Comparison of ENCODE assay signal across 1 cellular context in genomic region chr17:8441690-8442089, GRCh38.
TF ChIP-seq lines count a peak whose summit lies in the region.

No MANE protein-coding gene starts in this region.

TF ChIP-seq in GM23338, 12 proteins besides CTCF, POLR2A, EP300 and RAD21:
- TF ChIP-seq CREB1 (CRISPR knock-in tag; IDR thresholded peaks at IDR 0.05; ENCODE audit: low read depth) (no peak), ZNF114 (CRISPR knock-in tag; IDR thresholded peaks at IDR 0.05) (no peak), NANOG (IDR thresholded peaks at IDR 0.05; ENCODE audit: borderline replicate concordance) (no peak), EZH2phosphoT487 (IDR thresholded peaks at IDR 0.05; ENCODE audit: unreplicated experiment) (no peak), EZH2 (IDR thresholded peaks at IDR 0.05; ENCODE audit: low read depth, unreplicated experiment) (no peak), STAT1 (IDR thresholded peaks at IDR 0.05; ENCODE audit: unreplicated experiment) (no peak), POLR2AphosphoS5 (IDR thresholded peaks at IDR 0.05; ENCODE audit: low read depth) (no peak), ZNF331 (CRISPR knock-in tag; IDR thresholded peaks at IDR 0.05; ENCODE audit: low read depth) (no peak), JUNB (IDR thresholded peaks at IDR 0.05; ENCODE audit: unreplicated experiment) (no peak)
- TF ChIP-seq, protein P1, sequence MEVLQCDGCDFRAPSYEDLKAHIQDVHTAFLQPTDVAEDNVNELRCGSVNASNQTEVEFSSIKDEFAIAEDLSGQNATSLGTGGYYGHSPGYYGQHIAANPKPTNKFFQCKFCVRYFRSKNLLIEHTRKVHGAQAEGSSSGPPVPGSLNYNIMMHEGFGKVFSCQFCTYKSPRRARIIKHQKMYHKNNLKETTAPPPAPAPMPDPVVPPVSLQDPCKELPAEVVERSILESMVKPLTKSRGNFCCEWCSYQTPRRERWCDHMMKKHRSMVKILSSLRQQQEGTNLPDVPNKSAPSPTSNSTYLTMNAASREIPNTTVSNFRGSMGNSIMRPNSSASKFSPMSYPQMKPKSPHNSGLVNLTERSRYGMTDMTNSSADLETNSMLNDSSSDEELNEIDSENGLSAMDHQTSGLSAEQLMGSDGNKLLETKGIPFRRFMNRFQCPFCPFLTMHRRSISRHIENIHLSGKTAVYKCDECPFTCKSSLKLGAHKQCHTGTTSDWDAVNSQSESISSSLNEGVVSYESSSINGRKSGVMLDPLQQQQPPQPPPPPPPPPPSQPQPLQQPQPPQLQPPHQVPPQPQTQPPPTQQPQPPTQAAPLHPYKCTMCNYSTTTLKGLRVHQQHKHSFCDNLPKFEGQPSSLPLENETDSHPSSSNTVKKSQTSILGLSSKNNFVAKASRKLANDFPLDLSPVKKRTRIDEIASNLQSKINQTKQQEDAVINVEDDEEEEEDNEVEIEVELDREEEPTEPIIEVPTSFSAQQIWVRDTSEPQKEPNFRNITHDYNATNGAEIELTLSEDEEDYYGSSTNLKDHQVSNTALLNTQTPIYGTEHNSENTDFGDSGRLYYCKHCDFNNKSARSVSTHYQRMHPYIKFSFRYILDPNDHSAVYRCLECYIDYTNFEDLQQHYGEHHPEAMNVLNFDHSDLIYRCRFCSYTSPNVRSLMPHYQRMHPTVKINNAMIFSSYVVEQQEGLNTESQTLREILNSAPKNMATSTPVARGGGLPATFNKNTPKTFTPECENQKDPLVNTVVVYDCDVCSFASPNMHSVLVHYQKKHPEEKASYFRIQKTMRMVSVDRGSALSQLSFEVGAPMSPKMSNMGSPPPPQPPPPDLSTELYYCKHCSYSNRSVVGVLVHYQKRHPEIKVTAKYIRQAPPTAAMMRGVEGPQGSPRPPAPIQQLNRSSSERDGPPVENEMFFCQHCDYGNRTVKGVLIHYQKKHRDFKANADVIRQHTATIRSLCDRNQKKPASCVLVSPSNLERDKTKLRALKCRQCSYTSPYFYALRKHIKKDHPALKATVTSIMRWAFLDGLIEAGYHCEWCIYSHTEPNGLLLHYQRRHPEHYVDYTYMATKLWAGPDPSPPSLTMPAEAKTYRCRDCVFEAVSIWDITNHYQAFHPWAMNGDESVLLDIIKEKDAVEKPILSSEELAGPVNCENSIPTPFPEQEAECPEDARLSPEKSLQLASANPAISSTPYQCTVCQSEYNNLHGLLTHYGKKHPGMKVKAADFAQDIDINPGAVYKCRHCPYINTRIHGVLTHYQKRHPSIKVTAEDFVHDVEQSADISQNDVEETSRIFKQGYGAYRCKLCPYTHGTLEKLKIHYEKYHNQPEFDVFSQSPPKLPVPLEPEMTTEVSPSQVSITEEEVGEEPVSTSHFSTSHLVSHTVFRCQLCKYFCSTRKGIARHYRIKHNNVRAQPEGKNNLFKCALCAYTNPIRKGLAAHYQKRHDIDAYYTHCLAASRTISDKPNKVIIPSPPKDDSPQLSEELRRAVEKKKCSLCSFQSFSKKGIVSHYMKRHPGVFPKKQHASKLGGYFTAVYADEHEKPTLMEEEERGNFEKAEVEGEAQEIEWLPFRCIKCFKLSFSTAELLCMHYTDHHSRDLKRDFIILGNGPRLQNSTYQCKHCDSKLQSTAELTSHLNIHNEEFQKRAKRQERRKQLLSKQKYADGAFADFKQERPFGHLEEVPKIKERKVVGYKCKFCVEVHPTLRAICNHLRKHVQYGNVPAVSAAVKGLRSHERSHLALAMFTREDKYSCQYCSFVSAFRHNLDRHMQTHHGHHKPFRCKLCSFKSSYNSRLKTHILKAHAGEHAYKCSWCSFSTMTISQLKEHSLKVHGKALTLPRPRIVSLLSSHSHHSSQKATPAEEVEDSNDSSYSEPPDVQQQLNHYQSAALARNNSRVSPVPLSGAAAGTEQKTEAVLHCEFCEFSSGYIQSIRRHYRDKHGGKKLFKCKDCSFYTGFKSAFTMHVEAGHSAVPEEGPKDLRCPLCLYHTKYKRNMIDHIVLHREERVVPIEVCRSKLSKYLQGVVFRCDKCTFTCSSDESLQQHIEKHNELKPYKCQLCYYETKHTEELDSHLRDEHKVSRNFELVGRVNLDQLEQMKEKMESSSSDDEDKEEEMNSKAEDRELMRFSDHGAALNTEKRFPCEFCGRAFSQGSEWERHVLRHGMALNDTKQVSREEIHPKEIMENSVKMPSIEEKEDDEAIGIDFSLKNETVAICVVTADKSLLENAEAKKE (CRISPR knock-in tag; IDR thresholded peaks at IDR 0.05) = no peak
- TF ChIP-seq, protein P2, sequence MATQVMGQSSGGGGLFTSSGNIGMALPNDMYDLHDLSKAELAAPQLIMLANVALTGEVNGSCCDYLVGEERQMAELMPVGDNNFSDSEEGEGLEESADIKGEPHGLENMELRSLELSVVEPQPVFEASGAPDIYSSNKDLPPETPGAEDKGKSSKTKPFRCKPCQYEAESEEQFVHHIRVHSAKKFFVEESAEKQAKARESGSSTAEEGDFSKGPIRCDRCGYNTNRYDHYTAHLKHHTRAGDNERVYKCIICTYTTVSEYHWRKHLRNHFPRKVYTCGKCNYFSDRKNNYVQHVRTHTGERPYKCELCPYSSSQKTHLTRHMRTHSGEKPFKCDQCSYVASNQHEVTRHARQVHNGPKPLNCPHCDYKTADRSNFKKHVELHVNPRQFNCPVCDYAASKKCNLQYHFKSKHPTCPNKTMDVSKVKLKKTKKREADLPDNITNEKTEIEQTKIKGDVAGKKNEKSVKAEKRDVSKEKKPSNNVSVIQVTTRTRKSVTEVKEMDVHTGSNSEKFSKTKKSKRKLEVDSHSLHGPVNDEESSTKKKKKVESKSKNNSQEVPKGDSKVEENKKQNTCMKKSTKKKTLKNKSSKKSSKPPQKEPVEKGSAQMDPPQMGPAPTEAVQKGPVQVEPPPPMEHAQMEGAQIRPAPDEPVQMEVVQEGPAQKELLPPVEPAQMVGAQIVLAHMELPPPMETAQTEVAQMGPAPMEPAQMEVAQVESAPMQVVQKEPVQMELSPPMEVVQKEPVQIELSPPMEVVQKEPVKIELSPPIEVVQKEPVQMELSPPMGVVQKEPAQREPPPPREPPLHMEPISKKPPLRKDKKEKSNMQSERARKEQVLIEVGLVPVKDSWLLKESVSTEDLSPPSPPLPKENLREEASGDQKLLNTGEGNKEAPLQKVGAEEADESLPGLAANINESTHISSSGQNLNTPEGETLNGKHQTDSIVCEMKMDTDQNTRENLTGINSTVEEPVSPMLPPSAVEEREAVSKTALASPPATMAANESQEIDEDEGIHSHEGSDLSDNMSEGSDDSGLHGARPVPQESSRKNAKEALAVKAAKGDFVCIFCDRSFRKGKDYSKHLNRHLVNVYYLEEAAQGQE (IDR thresholded peaks at IDR 0.05; ENCODE audit: unreplicated experiment) = no peak
- TF ChIP-seq, protein P3, sequence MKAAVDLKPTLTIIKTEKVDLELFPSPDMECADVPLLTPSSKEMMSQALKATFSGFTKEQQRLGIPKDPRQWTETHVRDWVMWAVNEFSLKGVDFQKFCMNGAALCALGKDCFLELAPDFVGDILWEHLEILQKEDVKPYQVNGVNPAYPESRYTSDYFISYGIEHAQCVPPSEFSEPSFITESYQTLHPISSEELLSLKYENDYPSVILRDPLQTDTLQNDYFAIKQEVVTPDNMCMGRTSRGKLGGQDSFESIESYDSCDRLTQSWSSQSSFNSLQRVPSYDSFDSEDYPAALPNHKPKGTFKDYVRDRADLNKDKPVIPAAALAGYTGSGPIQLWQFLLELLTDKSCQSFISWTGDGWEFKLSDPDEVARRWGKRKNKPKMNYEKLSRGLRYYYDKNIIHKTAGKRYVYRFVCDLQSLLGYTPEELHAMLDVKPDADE (IDR thresholded peaks at IDR 0.05) = no peak
